27 cellular contexts compared by ENCODE assay signal in the genomic region with DNA sequence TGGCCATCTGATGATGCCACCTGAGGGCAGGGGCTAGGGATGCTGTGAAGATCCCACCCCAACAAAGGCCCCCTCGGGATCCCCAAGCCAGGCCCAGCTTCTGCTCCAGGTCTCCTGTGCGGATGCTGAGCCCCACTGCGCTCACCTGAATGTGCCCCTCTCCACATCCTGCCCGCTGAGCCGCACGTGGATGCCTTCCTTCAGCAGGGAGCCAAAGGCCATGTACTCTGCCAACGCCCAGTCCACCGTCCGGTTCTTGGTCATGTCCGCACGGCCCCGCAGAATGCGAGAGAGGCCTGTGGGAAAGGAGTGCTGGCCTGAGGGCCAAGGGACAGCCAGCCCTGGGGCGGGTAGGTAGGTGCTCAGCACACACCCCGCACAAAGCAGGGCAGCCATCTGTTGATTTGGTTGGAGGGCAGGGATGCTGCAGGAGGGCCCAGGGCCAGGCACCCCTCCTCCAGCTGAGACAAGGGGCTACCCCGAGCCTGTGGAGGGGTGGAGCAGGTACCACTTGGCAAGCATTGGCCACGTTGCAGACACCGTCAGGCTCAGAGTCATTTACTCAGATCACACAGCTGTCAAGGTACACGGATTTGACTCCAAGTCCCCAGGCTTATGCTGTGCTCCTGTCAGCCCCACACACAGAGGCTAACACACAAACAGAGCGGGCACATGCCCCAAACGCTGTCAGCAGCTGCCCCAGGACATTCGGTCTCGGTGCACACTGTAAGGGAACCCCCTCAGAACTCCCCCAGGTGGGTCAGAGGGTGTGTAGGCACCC. TPM values are rescaled to one million over a fixed set of nuclear protein-coding genes. Genes with fewer than 3 reads are reported as not detected.
DNase-seq lines count a peak whose midpoint lies in the region; ATAC-seq and TF ChIP-seq lines count a peak whose summit lies in the region.
"Had no signal": no experiment of that assay in that cellular context is flagged by ENCODE, and none has a peak within 500 bp of the region (broad histone marks: within the 10 kb centered on the region; RNA-seq: fewer than 3 reads in every experiment).

No MANE protein-coding gene starts in this region.

- POLR2A ChIA-PET in activated CD4-positive, alpha-beta T cell treated with anti-CD3 and anti-CD28 coated beads, Interleukin-2, amount 10 ng/mL, durations not matched to agents 7 days and 5 days (lab: Charles Lee): no interaction called here
- POLR2A ChIA-PET in T-cell (lab: Charles Lee): no interaction called here

- intact Hi-C loops in activated CD4-positive, alpha-beta T cell treated with anti-CD3 and anti-CD28 coated beads, Interleukin-2, amount 10 ng/mL, durations not matched to agents 24 days and 14 days (cut with micrococcal nuclease): no loop called here
- intact Hi-C loops in spleen (cut with DNase I; ENCODE audit: low total_unique reads): no loop called here

- no peak overlapping the region for H3K56ac ChIP-seq in H9 (ENCODE audit: insufficient read length, low read depth, low read length)

- no peaks in the 10 kb centered on the region for H3K79me2 ChIP-seq in H9 (ENCODE audit: insufficient read depth, low read length)

- H3K79me1 ChIP-seq in H9 (ENCODE audit: insufficient read depth, low read depth, low read length, poor library complexity, severe bottlenecking): no peaks in the 10 kb centered on the region

- H3T11ph ChIP-seq in H9 (ENCODE audit: low read length): no peak overlapping the region

- no peaks in the 10 kb centered on the region for H3K9me3 Mint-ChIP-seq in activated CD4-positive, alpha-beta T cell treated with anti-CD3 and anti-CD28 coated beads, Interleukin-2, amount 10 ng/mL, durations not matched to agents 24 days and 14 days
- H3K9me3 Mint-ChIP-seq in activated CD4-positive, alpha-beta T cell treated with anti-CD3 and anti-CD28 coated beads, Interleukin-2, amount 10 ng/mL, durations not matched to agents 7 days and 5 days: no peaks in the 10 kb centered on the region
- H3K9me3 Mint-ChIP-seq in H9 (peaks cover 3 to 5% of the 10 kb centered on the region in 2 experiments; a peak in 2 of 5 replicates), endodermal cell (no peaks in the 10 kb centered on the region), T-cell (no peaks in the 10 kb centered on the region)
- H3K9me3 Mint-ChIP-seq: CD4-positive, alpha-beta T cell had no signal

- H3K27me3 ChIP-seq in H9 (ENCODE audit: insufficient read depth, low read length): no peaks in the 10 kb centered on the region
- peaks cover 0 to 20% (median 0%) of the 10 kb centered on the region in 7 donors for H3K27me3 ChIP-seq in spleen (replicated peaks in 1 of 7)
- H3K27me3 ChIP-seq in endodermal cell (ENCODE audit: control insufficient read depth, insufficient read depth, low read length, poor library complexity, severe bottlenecking): no peaks in the 10 kb centered on the region
- H3K27me3 ChIP-seq: BLaER1 treated with 17β-estradiol and CSF1 and Interleukin-3, amounts not matched to agents 10 nM and 100 nM had no signal

- no peak overlapping the region for H2AK5ac ChIP-seq in H9 (ENCODE audit: insufficient read length, low read length)

- peak; percentile 49 for DNase-seq in activated CD4-positive, alpha-beta T cell treated with anti-CD3 and anti-CD28 coated beads, Interleukin-2, amount 10 ng/mL, durations not matched to agents 24 days and 14 days
- no peak for DNase-seq in activated CD4-positive, alpha-beta T cell treated with anti-CD3 and anti-CD28 coated beads, Interleukin-2, amount 10 ng/mL, durations not matched to agents 7 days and 5 days
- DNase-seq in H9: peak; percentile 22
- DNase-seq in islet precursor cell: peak; percentile 49
- peak; percentile 74 for DNase-seq in spleen
- no peak for DNase-seq in endodermal cell
- DNase-seq in T-cell: no peak
- no peak for DNase-seq in activated CD4-positive, alpha-beta T cell treated with anti-CD3 and anti-CD28 coated beads, Interleukin-2, amount 50 U/mL, for 48 hours
- DNase-seq: AML-193; CD4-positive, alpha-beta T cell; DMS 273 treated with DMSO at 0.1 percent for 48 hours; DMS79 treated with DMSO at 0.1 percent for 48 hours; GF-D8; Kasumi-1; NCI-H1092 treated with DMSO at 0.1 percent for 48 hours; NCI-H146; NCI-H1930; NCI-H446; NCI-H524 treated with DMSO at 0.1 percent for 48 hours; NCI-H82; NK-92 treated with Interleukin-12 subunit alpha and Interleukin-12 subunit beta, amount 100 ng/mL, for 24 hours; PC-9; SHP77 had no signal

- no peak overlapping the region for H2BK20ac ChIP-seq in H9 (ENCODE audit: low read depth, low read length, poor library complexity, severe bottlenecking)

- no peaks in the 10 kb centered on the region for H3K36me3 ChIP-seq in spleen
- no peaks in the 10 kb centered on the region for H3K36me3 ChIP-seq in endodermal cell (ENCODE audit: control insufficient read depth, insufficient read depth, low read length)
- H3K36me3 ChIP-seq: BLaER1 treated with 17β-estradiol and CSF1 and Interleukin-3, amounts not matched to agents 10 nM and 100 nM had no signal

- H3K4me2 ChIP-seq in H9 (ENCODE audit: insufficient read depth, insufficient read length, low read length): no peak overlapping the region
- H3K4me2 ChIP-seq: BLaER1 treated with 17β-estradiol and CSF1 and Interleukin-3, amounts not matched to agents 10 nM and 100 nM; PC-9 had no signal

- H4K5ac ChIP-seq in H9 (ENCODE audit: insufficient read length, low read depth, low read length): no peak overlapping the region

- H4K8ac ChIP-seq in H9 (replicated peaks; ENCODE audit: insufficient read length, low read depth, low read length): no peak overlapping the region

- TF ChIP-seq CTCF in H9 (conservative IDR thresholded peaks at IDR 0.05) (no peak), spleen (IDR thresholded peaks at IDR 0.05 in 8 of 11, conservative IDR thresholded peaks at IDR 0.05 in 3 of 11) (no peak), endodermal cell (conservative IDR thresholded peaks at IDR 0.05) (no peak)

- TF ChIP-seq POLR2A in spleen (IDR thresholded peaks at IDR 0.05): no peak

- CTCF ChIA-PET in activated CD4-positive, alpha-beta T cell treated with anti-CD3 and anti-CD28 coated beads, Interleukin-2, amount 10 ng/mL, durations not matched to agents 7 days and 5 days (lab: Charles Lee): interaction anchor here (0.5 kb wide), 1 partner anchor 98 kb away, joined by 3 read pairs; no protein-coding TSS in a partner anchor
- CTCF ChIA-PET in T-cell (lab: Charles Lee): no interaction called here

- no peak overlapping the region for H3K4me3 ChIP-seq in spleen
- no peak overlapping the region for H3K4me3 ChIP-seq in endodermal cell (ENCODE audit: low read length)
- H3K4me3 ChIP-seq: BLaER1 treated with 17β-estradiol and CSF1 and Interleukin-3, amounts not matched to agents 10 nM and 100 nM; K562; PC-9; SK-N-MC had no signal

- H3K4me1 ChIP-seq in H9 (ENCODE audit: insufficient read depth, low read length): no peaks in the 10 kb centered on the region
- no peaks in the 10 kb centered on the region for H3K4me1 ChIP-seq in spleen
- no peaks in the 10 kb centered on the region for H3K4me1 ChIP-seq in endodermal cell (ENCODE audit: control insufficient read depth, insufficient read depth, low read length)

- H2BK5ac ChIP-seq in H9 (ENCODE audit: insufficient read length, low read length): no peak overlapping the region

- no peak overlapping the region for H3K23ac ChIP-seq in H9 (ENCODE audit: insufficient read length, low read depth, low read length)

- H3K14ac ChIP-seq in H9 (ENCODE audit: insufficient read depth, low read length): no peak overlapping the region

- no peak overlapping the region for H3K18ac ChIP-seq in H9 (ENCODE audit: insufficient read length, low read depth, low read length)

- no peak overlapping the region for H3K27ac Mint-ChIP-seq in activated CD4-positive, alpha-beta T cell treated with anti-CD3 and anti-CD28 coated beads, Interleukin-2, amount 10 ng/mL, durations not matched to agents 24 days and 14 days
- no peak overlapping the region for H3K27ac Mint-ChIP-seq in activated CD4-positive, alpha-beta T cell treated with anti-CD3 and anti-CD28 coated beads, Interleukin-2, amount 10 ng/mL, durations not matched to agents 7 days and 5 days
- H3K27ac Mint-ChIP-seq in H9: no peak overlapping the region
- H3K27ac Mint-ChIP-seq in endodermal cell: no peak overlapping the region
- H3K27ac Mint-ChIP-seq in T-cell: no peak overlapping the region
- H3K27ac Mint-ChIP-seq: CD4-positive, alpha-beta T cell had no signal

- H3K27me3 Mint-ChIP-seq in activated CD4-positive, alpha-beta T cell treated with anti-CD3 and anti-CD28 coated beads, Interleukin-2, amount 10 ng/mL, durations not matched to agents 24 days and 14 days: no peaks in the 10 kb centered on the region
- no peaks in the 10 kb centered on the region for H3K27me3 Mint-ChIP-seq in activated CD4-positive, alpha-beta T cell treated with anti-CD3 and anti-CD28 coated beads, Interleukin-2, amount 10 ng/mL, durations not matched to agents 7 days and 5 days
- H3K27me3 Mint-ChIP-seq in H9 (ENCODE audit: low read depth): no peaks in the 10 kb centered on the region
- H3K27me3 Mint-ChIP-seq in endodermal cell (ENCODE audit: insufficient read depth): no peaks in the 10 kb centered on the region
- H3K27me3 Mint-ChIP-seq in T-cell: peaks cover 1 to 7% of the 10 kb centered on the region in 2 donors
- H3K27me3 Mint-ChIP-seq: CD4-positive, alpha-beta T cell had no signal

- H3K4me1 Mint-ChIP-seq in activated CD4-positive, alpha-beta T cell treated with anti-CD3 and anti-CD28 coated beads, Interleukin-2, amount 10 ng/mL, durations not matched to agents 24 days and 14 days: no peaks in the 10 kb centered on the region
- no peaks in the 10 kb centered on the region for H3K4me1 Mint-ChIP-seq in activated CD4-positive, alpha-beta T cell treated with anti-CD3 and anti-CD28 coated beads, Interleukin-2, amount 10 ng/mL, durations not matched to agents 7 days and 5 days
- no peaks in the 10 kb centered on the region for H3K4me1 Mint-ChIP-seq in H9
- H3K4me1 Mint-ChIP-seq in endodermal cell: no peaks in the 10 kb centered on the region
- H3K4me1 Mint-ChIP-seq in T-cell: no peaks in the 10 kb centered on the region

- H2BK120ac ChIP-seq in H9 (ENCODE audit: low read depth, low read length, poor library complexity, severe bottlenecking): no peak overlapping the region

- H3K23me2 ChIP-seq in H9 (ENCODE audit: insufficient read length, low read depth, low read length, poor library complexity, severe bottlenecking): no peaks in the 10 kb centered on the region

- H2BK15ac ChIP-seq in H9 (ENCODE audit: low read depth, low read length): no peak overlapping the region

- H4K91ac ChIP-seq in H9 (ENCODE audit: insufficient read length, low read depth, low read length): no peak overlapping the region

- peaks cover 3% of the 10 kb centered on the region for H4K20me1 ChIP-seq in H9 (ENCODE audit: control insufficient read depth, insufficient read depth, insufficient read length)

- H2BK12ac ChIP-seq in H9 (ENCODE audit: insufficient read length, low read depth, low read length): no peak overlapping the region

- H3K4me3 Mint-ChIP-seq in activated CD4-positive, alpha-beta T cell treated with anti-CD3 and anti-CD28 coated beads, Interleukin-2, amount 10 ng/mL, durations not matched to agents 24 days and 14 days: no peak overlapping the region
- no peak overlapping the region for H3K4me3 Mint-ChIP-seq in activated CD4-positive, alpha-beta T cell treated with anti-CD3 and anti-CD28 coated beads, Interleukin-2, amount 10 ng/mL, durations not matched to agents 7 days and 5 days
- no peak overlapping the region for H3K4me3 Mint-ChIP-seq in H9
- H3K4me3 Mint-ChIP-seq in endodermal cell: no peak overlapping the region
- H3K4me3 Mint-ChIP-seq in T-cell: no peak overlapping the region
- H3K4me3 Mint-ChIP-seq: CD4-positive, alpha-beta T cell had no signal

- no peak overlapping the region for H2AFZ ChIP-seq in H9 (ENCODE audit: low read length)
- H2AFZ ChIP-seq: PC-9 had no signal

- H3K27ac ChIP-seq in H9 (ENCODE audit: insufficient read length, low read depth, low read length) (no peak overlapping the region), spleen (no peak overlapping the region), endodermal cell (ENCODE audit: low read depth, low read length) (no peak overlapping the region)
- H3K27ac ChIP-seq: BLaER1 treated with 17β-estradiol and CSF1 and Interleukin-3, amounts not matched to agents 10 nM and 100 nM; PC-9; SK-N-MC had no signal

- no peak for ATAC-seq in T-cell (replicated peaks in 1 of 4)
- ATAC-seq: K562 had no signal

- whole genome bisulfite sequencing in H9 (ENCODE audit: extremely low coverage, insufficient read length, low lambda C conversion rate): no CpG with 5 or more reads among the region's 23 CpGs
- 84 to 94% (median 90%) methylated on average over 9 to 23 of the region's 23 CpGs for WGBS in spleen, 5 donors
- WGBS in endodermal cell (ENCODE audit: insufficient coverage in 1 of 2, insufficient read length in 1 of 2), 2 experiments: 91 to 94% methylated on average over 19 to 23 of the region's 23 CpGs

- no peak overlapping the region for H3K9ac ChIP-seq in H9 (ENCODE audit: extremely low read depth, insufficient read length, low read length)
- H3K9ac ChIP-seq in endodermal cell (ENCODE audit: extremely low read depth, low read length, poor library complexity, severe bottlenecking): no peak overlapping the region
- H3K9ac ChIP-seq: BLaER1 treated with 17β-estradiol and CSF1 and Interleukin-3, amounts not matched to agents 10 nM and 100 nM had no signal

- H3K9me3 ChIP-seq in H9 (ENCODE audit: control insufficient read depth, low read depth, low read length) (no peaks in the 10 kb centered on the region), spleen (no peaks in the 10 kb centered on the region), endodermal cell (ENCODE audit: control insufficient read depth, low read length) (no peaks in the 10 kb centered on the region)
- H3K9me3 ChIP-seq: BLaER1 treated with 17β-estradiol and CSF1 and Interleukin-3, amounts not matched to agents 10 nM and 100 nM had no signal

- H3K36me3 Mint-ChIP-seq in activated CD4-positive, alpha-beta T cell treated with anti-CD3 and anti-CD28 coated beads, Interleukin-2, amount 10 ng/mL, durations not matched to agents 24 days and 14 days (ENCODE audit: low read depth): no peaks in the 10 kb centered on the region
- no peaks in the 10 kb centered on the region for H3K36me3 Mint-ChIP-seq in activated CD4-positive, alpha-beta T cell treated with anti-CD3 and anti-CD28 coated beads, Interleukin-2, amount 10 ng/mL, durations not matched to agents 7 days and 5 days (ENCODE audit: low read depth)
- H3K36me3 Mint-ChIP-seq in H9 (ENCODE audit: insufficient read depth in 1 of 3, low read depth in 3 of 3): peaks cover 9 to 32% (median 9%) of the 10 kb centered on the region in 3 experiments; a peak in 5 of 7 replicates
- peaks cover 9% of the 10 kb centered on the region for H3K36me3 Mint-ChIP-seq in endodermal cell (ENCODE audit: low read depth)
- H3K36me3 Mint-ChIP-seq in T-cell: no peaks in the 10 kb centered on the region

- H3K4ac ChIP-seq in H9 (ENCODE audit: low read depth, low read length): no peak overlapping the region

RNA-seq across cellular contexts. Expression of a gene that starts 19.2 kb away (rescaled TPM):
- 0.89 and 0.97 TPM in 2 replicates for total RNA-seq in activated CD4-positive, alpha-beta T cell treated with anti-CD3 and anti-CD28 coated beads, Interleukin-2, amount 10 ng/mL, durations not matched to agents 24 days and 14 days
- total RNA-seq in activated CD4-positive, alpha-beta T cell treated with anti-CD3 and anti-CD28 coated beads, Interleukin-2, amount 10 ng/mL, durations not matched to agents 7 days and 5 days: not detected
- total RNA-seq in H9 (2021): 21.9 and 22.6 TPM in 2 replicates
- total RNA-seq in spleen: 1 to 10 TPM in 1 of 7 donors, under 1 TPM in 4, not detected in 2; 0.09 to 1.6 (median 0.19) TPM
- under 1 TPM; 0.11 to 0.45 (median 0.20) TPM for polyA plus RNA-seq in spleen
- 10 to 100 TPM; 13.0 to 14.6 TPM for total RNA-seq in endodermal cell
- polyA plus RNA-seq in endodermal cell (2013, experiment 1 of 2): 7.3 TPM
- polyA plus RNA-seq in endodermal cell (2013, experiment 2 of 2): 5.5 TPM
- under 1 TPM in 1 of 5 donors, not detected in 4; 0.56 TPM for total RNA-seq in T-cell
- total RNA-seq: CD4-positive, alpha-beta T cell; PC-9; RPMI7951 had no signal

Comparison
In these comparisons a context has a peak if more than half of its experiments do, and no peak if none do; other contexts are left out.
1. DNase-seq: peak in activated CD4-positive, alpha-beta T cell treated with anti-CD3 and anti-CD28 coated beads, Interleukin-2, amount 10 ng/mL, durations not matched to agents 24 days and 14 days (single experiment), H9 (single experiment), islet precursor cell (single experiment) and spleen (single experiment); none in activated CD4-positive, alpha-beta T cell treated with anti-CD3 and anti-CD28 coated beads, Interleukin-2, amount 10 ng/mL, durations not matched to agents 7 days and 5 days (single experiment), endodermal cell (single experiment), T-cell (0 of 34) and activated CD4-positive, alpha-beta T cell treated with anti-CD3 and anti-CD28 coated beads, Interleukin-2, amount 50 U/mL, for 48 hours (0 of 2).